21 cellular contexts compared by ENCODE assay signal in the genomic region with DNA sequence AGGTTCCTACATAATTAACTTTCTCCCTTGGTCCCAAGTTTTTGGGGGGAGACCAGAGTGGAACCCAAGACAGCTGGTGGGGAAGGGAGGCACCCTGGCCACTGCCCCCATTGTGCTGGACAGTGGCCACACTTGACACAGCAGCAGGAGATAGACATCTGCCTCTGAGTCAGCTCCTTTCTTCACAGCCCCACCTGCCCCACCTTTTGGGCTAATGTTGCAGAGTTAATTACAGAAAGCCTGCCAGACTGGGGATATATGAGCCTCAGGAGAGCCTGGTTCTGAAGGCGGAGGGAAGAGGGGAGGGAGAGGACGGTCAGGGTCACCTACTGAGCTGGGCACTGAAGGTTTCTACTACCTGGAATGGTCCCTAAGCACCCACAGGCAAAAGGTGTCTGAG. TPM values are rescaled to one million over a fixed set of nuclear protein-coding genes. Genes with fewer than 3 reads are reported as not detected.
DNase-seq lines count a peak whose midpoint lies in the region; ATAC-seq and TF ChIP-seq lines count a peak whose summit lies in the region.
"Had no signal": no experiment of that assay in that cellular context is flagged by ENCODE, and none has a peak within 500 bp of the region (broad histone marks: within the 10 kb centered on the region; RNA-seq: fewer than 3 reads in every experiment).

No MANE protein-coding gene starts in this region.

- intact Hi-C loops in psoas muscle (cut with DNase I) = no loop called here

- 41 to 58% (median 47%) methylated on average over 2 of the region's 2 CpGs for WGBS in psoas muscle, 3 donors

- H3K4me3 ChIP-seq in epithelial cell of esophagus (ENCODE audit: low read length) = no peak overlapping the region
- H3K4me3 ChIP-seq in psoas muscle = no peak overlapping the region
- H3K4me3 ChIP-seq: BLaER1, GM12878, SJSA1 had no signal

- no peaks in the 10 kb centered on the region for H3K9me3 ChIP-seq in psoas muscle
- H3K9me3 ChIP-seq: BLaER1, SJSA1 had no signal

- H3K27ac ChIP-seq in psoas muscle = no peak overlapping the region
- H3K27ac ChIP-seq: BLaER1, SJSA1 had no signal

- TF ChIP-seq CTCF in epithelial cell of esophagus (IDR thresholded peaks at IDR 0.05; ENCODE audit: insufficient read depth, low read depth, low read length, missing control alignments) = no peak
- TF ChIP-seq CTCF in psoas muscle (IDR thresholded peaks at IDR 0.05) = no peak

- ATAC-seq in psoas muscle = peak in 3 of 4 donors; percentile 45 to 66 (median 47)
- ATAC-seq: CD8-positive, alpha-beta T cell; GM12878 had no signal

- no peaks in the 10 kb centered on the region for H3K36me3 ChIP-seq in psoas muscle (ENCODE audit: insufficient read depth in 1 of 2, low read depth in 1 of 2)
- H3K36me3 ChIP-seq: BLaER1, SJSA1 had no signal

- no peaks in the 10 kb centered on the region for H3K27me3 ChIP-seq in psoas muscle (ENCODE audit: insufficient read depth in 3 of 3, low read length in 2 of 3)
- H3K27me3 ChIP-seq: BLaER1, SJSA1 had no signal

- in situ Hi-C loops in ACHN (cut with HindIII; ENCODE audit: low pct_ligation_motif_present, low pct_unique_long_range_greater_than_20kb, low sequenced_read_pairs) = no loop called here

- H3K4me1 ChIP-seq in psoas muscle = no peaks in the 10 kb centered on the region
- H3K4me1 ChIP-seq: BLaER1, SJSA1 had no signal

- peak; percentile 11 for DNase-seq in NCI-H1092 treated with DMSO at 0.1 percent for 48 hours (lab: John Stamatoyannopoulos, UW)
- no peak for DNase-seq in NCI-H1092 (lab: John Stamatoyannopoulos, UW)
- DNase-seq in NCI-H748 (lab: John Stamatoyannopoulos, UW; ENCODE audit: unreplicated experiment) = peak; percentile 78
- peak; percentile 16 for DNase-seq in epithelial cell of esophagus (ENCODE audit: low read depth)
- DNase-seq in psoas muscle = no peak
- DNase-seq in NAMALWA (ENCODE audit: low spot score) = no peak
- DNase-seq in NCI-H82 treated with DMSO at 0.1 percent for 48 hours (lab: John Stamatoyannopoulos, UW; ENCODE audit: unreplicated experiment) = no peak
- no peak for DNase-seq in ACHN
- DNase-seq: 8988T, GDM1, Karpas-422, MM.1S, NCI-H1694, NCI-H2107, NCI-H226, NCI-H524 treated with DMSO at 0.1 percent for 48 hours, RPMI8226 had no signal

RNA-seq across cellular contexts. Expression of a gene that starts 50.6 kb away (rescaled TPM):
- 10 to 100 TPM in 2 of 4 donors, 1 to 10 TPM in 2; 6.1 to 63.2 (median 33.4) TPM for total RNA-seq in psoas muscle
- 10 to 100 TPM in 2 of 3 donors, 1 to 10 TPM in 1; 4.7 to 14.1 (median 11.0) TPM for polyA plus RNA-seq in psoas muscle
- total RNA-seq: GM12878, SJSA1 had no signal

Comparison
In these comparisons a context has a peak if more than half of its experiments do, and no peak if none do; other contexts are left out.
1. DNase-seq: peak in NCI-H1092 treated with DMSO at 0.1 percent for 48 hours (single experiment), NCI-H748 (single experiment) and epithelial cell of esophagus (single experiment); none in NCI-H1092 (single experiment), psoas muscle (0 of 2), NAMALWA (single experiment), NCI-H82 treated with DMSO at 0.1 percent for 48 hours (single experiment) and ACHN (single experiment).